Comparison of ENCODE assay signal across 17 cellular contexts in the genomic region with DNA sequence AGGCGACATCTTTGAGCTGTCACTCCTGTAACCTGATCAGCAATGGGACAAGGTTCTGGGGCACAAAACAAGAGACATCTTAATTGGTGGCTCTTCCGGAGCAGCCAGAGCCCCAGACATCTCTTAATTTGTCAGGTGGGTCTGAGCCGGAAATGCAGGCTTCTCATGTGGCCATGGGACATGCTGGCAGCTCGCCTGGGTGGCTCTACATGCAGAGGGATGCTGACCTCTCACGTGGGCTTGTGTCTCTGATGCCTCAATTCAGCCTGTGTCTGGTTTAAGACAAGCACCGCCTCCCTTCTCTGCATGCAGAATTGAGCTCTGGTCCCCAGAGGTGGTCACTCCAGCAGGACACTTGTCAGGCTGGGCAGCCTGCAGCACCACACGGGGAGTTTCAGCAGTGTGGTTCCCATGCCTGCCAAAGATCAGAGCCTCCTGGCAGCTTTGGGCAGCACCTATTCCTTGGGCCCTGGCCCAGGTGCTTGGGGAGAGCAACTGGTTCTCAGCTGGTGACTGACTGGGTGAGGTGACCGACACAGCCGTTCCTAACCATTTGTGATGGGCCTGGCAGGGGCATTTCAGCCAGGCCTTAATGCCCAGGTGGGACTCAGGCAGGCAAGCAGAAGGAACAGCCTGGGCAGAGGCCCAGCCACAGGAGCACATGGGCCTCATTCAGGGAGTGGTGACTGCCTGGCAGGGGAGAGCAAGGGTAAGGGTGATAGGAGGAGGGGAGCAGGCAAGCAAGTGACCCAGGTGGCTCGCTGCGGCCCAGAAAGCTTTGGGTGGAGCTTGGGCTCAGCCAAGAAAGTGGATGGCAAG. TPM values are rescaled to one million over a fixed set of nuclear protein-coding genes. Genes with fewer than 3 reads are reported as not detected.
DNase-seq lines count a peak whose midpoint lies in the region; ATAC-seq and TF ChIP-seq lines count a peak whose summit lies in the region.
"Had no signal": no experiment of that assay in that cellular context is flagged by ENCODE, and none has a peak within 500 bp of the region (broad histone marks: within the 10 kb centered on the region; RNA-seq: fewer than 3 reads in every experiment).

No MANE protein-coding gene starts in this region.

- TF ChIP-seq EP300 in transverse colon (IDR thresholded peaks at IDR 0.05; ENCODE audit: low read depth) = no peak

- H3K4me3 ChIP-seq in lower leg skin (ENCODE audit: low read depth, poor library complexity, severe bottlenecking) (no peak overlapping the region), transverse colon (no peak overlapping the region)
- H3K4me3 ChIP-seq: thoracic aorta had no signal

- intact Hi-C loops in lower leg skin (cut with DNase I; ENCODE audit: low total_unique reads) (no loop called here), transverse colon (cut with DNase I; ENCODE audit: low total_unique reads) (no loop called here)

- no peaks in the 10 kb centered on the region for H3K4me1 ChIP-seq in transverse colon

- POLR2A ChIA-PET in activated naive CD8-positive, alpha-beta T cell treated with anti-CD3 and anti-CD28 coated beads, Interleukin-2, amount 10 ng/mL, durations not matched to agents 7 days and 5 days (lab: Charles Lee) = no interaction called here

- no peaks in the 10 kb centered on the region for H3K27me3 Mint-ChIP-seq in activated naive CD8-positive, alpha-beta T cell treated with anti-CD3 and anti-CD28 coated beads, Interleukin-2, amount 10 ng/mL, durations not matched to agents 7 days and 5 days
- peaks cover 1% of the 10 kb centered on the region for H3K27me3 Mint-ChIP-seq in activated naive CD8-positive, alpha-beta T cell treated with anti-CD3 and anti-CD28 coated beads, Interleukin-2, amount 50 U/mL, for 24 hours
- H3K27me3 Mint-ChIP-seq: activated CD4-positive, alpha-beta T cell treated with anti-CD3 and anti-CD28 coated beads, Interleukin-2, amount 10 ng/mL, durations not matched to agents 24 days and 14 days had no signal

- no peak overlapping the region for H3K27ac ChIP-seq in transverse colon
- H3K27ac ChIP-seq: thoracic aorta had no signal

- H3K4me3 Mint-ChIP-seq in activated naive CD8-positive, alpha-beta T cell treated with anti-CD3 and anti-CD28 coated beads, Interleukin-2, amount 10 ng/mL, durations not matched to agents 7 days and 5 days = no peak overlapping the region
- no peak overlapping the region for H3K4me3 Mint-ChIP-seq in activated naive CD8-positive, alpha-beta T cell treated with anti-CD3 and anti-CD28 coated beads, Interleukin-2, amount 50 U/mL, for 24 hours
- H3K4me3 Mint-ChIP-seq: activated CD4-positive, alpha-beta T cell treated with anti-CD3 and anti-CD28 coated beads, Interleukin-2, amount 10 ng/mL, durations not matched to agents 24 days and 14 days had no signal

- TF ChIP-seq POLR2A in lower leg skin (IDR thresholded peaks at IDR 0.05) (no peak), transverse colon (IDR thresholded peaks at IDR 0.05) (no peak)

- ATAC-seq in activated naive CD8-positive, alpha-beta T cell treated with anti-CD3 and anti-CD28 coated beads, Interleukin-2, amount 10 ng/mL, durations not matched to agents 7 days and 5 days (ENCODE audit: low read depth) = no peak
- ATAC-seq in activated naive CD8-positive, alpha-beta T cell treated with anti-CD3 and anti-CD28 coated beads, Interleukin-2, amount 50 U/mL, for 24 hours = no peak
- ATAC-seq in HG03460 (IDR thresholded peaks at IDR 0.05; ENCODE audit: unreplicated experiment) = no peak

- no peaks in the 10 kb centered on the region for H3K4me1 Mint-ChIP-seq in activated naive CD8-positive, alpha-beta T cell treated with anti-CD3 and anti-CD28 coated beads, Interleukin-2, amount 10 ng/mL, durations not matched to agents 7 days and 5 days
- no peaks in the 10 kb centered on the region for H3K4me1 Mint-ChIP-seq in activated naive CD8-positive, alpha-beta T cell treated with anti-CD3 and anti-CD28 coated beads, Interleukin-2, amount 50 U/mL, for 24 hours
- H3K4me1 Mint-ChIP-seq: activated CD4-positive, alpha-beta T cell treated with anti-CD3 and anti-CD28 coated beads, Interleukin-2, amount 10 ng/mL, durations not matched to agents 24 days and 14 days had no signal

- H3K36me3 Mint-ChIP-seq in activated naive CD8-positive, alpha-beta T cell treated with anti-CD3 and anti-CD28 coated beads, Interleukin-2, amount 10 ng/mL, durations not matched to agents 7 days and 5 days = no peaks in the 10 kb centered on the region
- no peaks in the 10 kb centered on the region for H3K36me3 Mint-ChIP-seq in activated naive CD8-positive, alpha-beta T cell treated with anti-CD3 and anti-CD28 coated beads, Interleukin-2, amount 50 U/mL, for 24 hours (ENCODE audit: low read depth)

- no peak for TF ChIP-seq CTCF in lower leg skin (IDR thresholded peaks at IDR 0.05)
- TF ChIP-seq CTCF in transverse colon (IDR thresholded peaks at IDR 0.05) = no peak

- no peak overlapping the region for H3K27ac Mint-ChIP-seq in activated naive CD8-positive, alpha-beta T cell treated with anti-CD3 and anti-CD28 coated beads, Interleukin-2, amount 10 ng/mL, durations not matched to agents 7 days and 5 days
- H3K27ac Mint-ChIP-seq in activated naive CD8-positive, alpha-beta T cell treated with anti-CD3 and anti-CD28 coated beads, Interleukin-2, amount 50 U/mL, for 24 hours = no peak overlapping the region
- H3K27ac Mint-ChIP-seq: activated CD4-positive, alpha-beta T cell treated with anti-CD3 and anti-CD28 coated beads, Interleukin-2, amount 10 ng/mL, durations not matched to agents 24 days and 14 days had no signal

- in situ Hi-C loops in transverse colon (cut with MboI; ENCODE audit: low pct_ligation_motif_present in 1 of 4, low pct_unique_long_range_greater_than_20kb in 1 of 4, low sequenced_read_pairs in 3 of 4) = no loop called here

- WGBS in lower leg skin, 2 donors = 54 to 55% methylated on average over 9 of the region's 11 CpGs
- WGBS in transverse colon (ENCODE audit: low coverage in 1 of 2), 2 donors = 65% methylated on average over 8 of the region's 11 CpGs; no CpG with 5 or more reads in 1 of the 2 donors

- H3K36me3 ChIP-seq in transverse colon = no peaks in the 10 kb centered on the region
- H3K36me3 ChIP-seq: thoracic aorta had no signal

- H3K9me3 ChIP-seq in transverse colon = no peaks in the 10 kb centered on the region
- H3K9me3 ChIP-seq: thoracic aorta had no signal

- H3K9me3 Mint-ChIP-seq in activated naive CD8-positive, alpha-beta T cell treated with anti-CD3 and anti-CD28 coated beads, Interleukin-2, amount 10 ng/mL, durations not matched to agents 7 days and 5 days = no peaks in the 10 kb centered on the region
- no peaks in the 10 kb centered on the region for H3K9me3 Mint-ChIP-seq in activated naive CD8-positive, alpha-beta T cell treated with anti-CD3 and anti-CD28 coated beads, Interleukin-2, amount 50 U/mL, for 24 hours
- H3K9me3 Mint-ChIP-seq: activated CD4-positive, alpha-beta T cell treated with anti-CD3 and anti-CD28 coated beads, Interleukin-2, amount 10 ng/mL, durations not matched to agents 24 days and 14 days had no signal

- peaks cover 6% of the 10 kb centered on the region for H3K27me3 ChIP-seq in transverse colon

- DNase-seq in activated naive CD8-positive, alpha-beta T cell treated with anti-CD3 and anti-CD28 coated beads, Interleukin-2, amount 10 ng/mL, durations not matched to agents 7 days and 5 days = peak; percentile 3
- no peak for DNase-seq in activated naive CD8-positive, alpha-beta T cell treated with anti-CD3 and anti-CD28 coated beads, Interleukin-2, amount 50 U/mL, for 24 hours
- peak; percentile 70 for DNase-seq in RPMI8226
- DNase-seq in lower leg skin (ENCODE audit: low spot score in 2 of 2) = peak; percentile 7 to 73
- DNase-seq in transverse colon = peak; percentile 2
- no peak for DNase-seq in anterior cingulate cortex (lab: John Stamatoyannopoulos, UW)
- no peak for DNase-seq in SIG-M5 treated with dmso at 0.1 percent for 504 hours (lab: John Stamatoyannopoulos, UW; ENCODE audit: unreplicated experiment)
- DNase-seq: activated CD4-positive, alpha-beta T cell treated with anti-CD3 and anti-CD28 coated beads, Interleukin-2, amount 10 ng/mL, durations not matched to agents 24 days and 14 days; DMS 273 treated with DMSO at 0.1 percent for 48 hours; Kasumi-1; NCI-H1436; stimulated activated CD4-positive, alpha-beta T cell treated with anti-CD3 and anti-CD28 coated beads, Interleukin-15, amount 100 ng/mL, for 24 hours; T1000 had no signal

RNA-seq across cellular contexts. Expression of a gene that starts 53.4 kb away (rescaled TPM):
- not detected for total RNA-seq in activated naive CD8-positive, alpha-beta T cell treated with anti-CD3 and anti-CD28 coated beads, Interleukin-2, amount 10 ng/mL, durations not matched to agents 7 days and 5 days
- total RNA-seq in lower leg skin = under 1 TPM in 1 of 4 donors, not detected in 3; 0.84 TPM
- not detected for total RNA-seq in transverse colon
- total RNA-seq: activated CD4-positive, alpha-beta T cell treated with anti-CD3 and anti-CD28 coated beads, Interleukin-2, amount 10 ng/mL, durations not matched to agents 24 days and 14 days; aorta; kidney epithelial cell had no signal

Comparison
In these comparisons a context has a peak if more than half of its experiments do, and no peak if none do; other contexts are left out.
1. DNase-seq: peak in activated naive CD8-positive, alpha-beta T cell treated with anti-CD3 and anti-CD28 coated beads, Interleukin-2, amount 10 ng/mL, durations not matched to agents 7 days and 5 days (single experiment), RPMI8226 (single experiment), lower leg skin (2 of 2) and transverse colon (single experiment); none in activated naive CD8-positive, alpha-beta T cell treated with anti-CD3 and anti-CD28 coated beads, Interleukin-2, amount 50 U/mL, for 24 hours (single experiment), anterior cingulate cortex (0 of 58) and SIG-M5 treated with dmso at 0.1 percent for 504 hours (single experiment).